In the genomic region with DNA sequence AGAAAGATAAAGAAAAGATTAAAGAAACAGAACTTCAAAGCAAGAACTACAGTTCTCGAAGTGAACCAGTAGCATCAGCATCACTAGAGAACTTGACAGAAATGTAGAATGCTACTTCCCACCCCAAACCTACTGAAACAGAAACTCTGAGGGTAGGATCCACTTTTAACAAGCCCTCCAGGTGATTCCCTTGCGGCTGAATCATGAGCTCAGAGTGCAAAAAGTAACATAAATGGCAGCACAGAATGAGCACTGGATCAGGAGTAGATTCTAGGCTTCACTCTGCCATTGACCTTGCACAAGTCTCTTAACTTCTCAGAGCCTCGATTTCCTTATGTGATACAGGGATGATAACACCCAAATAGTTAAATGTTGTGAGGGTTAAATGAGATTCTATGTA, we compare ENCODE assay signal across 22 cellular contexts. TPM values are rescaled to one million over a fixed set of nuclear protein-coding genes. Genes with fewer than 3 reads are reported as not detected.
DNase-seq lines count a peak whose midpoint lies in the region; ATAC-seq and TF ChIP-seq lines count a peak whose summit lies in the region.
"Had no signal": no experiment of that assay in that cellular context is flagged by ENCODE, and none has a peak within 500 bp of the region (broad histone marks: within the 10 kb centered on the region; RNA-seq: fewer than 3 reads in every experiment).

No MANE protein-coding gene starts in this region.

- peak overlapping the region; percentile 22 for H3K4me2 ChIP-seq in KMS-11
- H3K4me2 ChIP-seq: BLaER1, GM23338 had no signal

- no peak for ATAC-seq in aorta (ENCODE audit: low FRiP score)
- ATAC-seq: gastroesophageal sphincter, GM23338, Right ventricle myocardium inferior had no signal

- CTCF ChIA-PET in activated CD4-positive, alpha-beta memory T cell treated with anti-CD3 and anti-CD28 coated beads for 36 hours (lab: Charles Lee) = interaction anchor here (0.7 to 0.9 kb wide), 2 partner anchors 8 to 283 kb away, joined by 3 read pairs; no protein-coding TSS in a partner anchor
- CTCF ChIA-PET in activated CD4-positive, alpha-beta memory T cell treated with anti-CD3 and anti-CD28 coated beads, Interleukin-2, amount 10 ng/mL, durations not matched to agents 7 days and 5 days (lab: Charles Lee) = interaction anchor here (1.1 to 1.5 kb wide), 2 partner anchors 9 to 51 kb away, joined by 3 read pairs; no protein-coding TSS in a partner anchor

- H3K9me3 Mint-ChIP-seq in activated CD4-positive, alpha-beta memory T cell treated with anti-CD3 and anti-CD28 coated beads for 36 hours = no peaks in the 10 kb centered on the region
- H3K9me3 Mint-ChIP-seq in activated CD4-positive, alpha-beta memory T cell treated with anti-CD3 and anti-CD28 coated beads, Interleukin-2, amount 10 ng/mL, durations not matched to agents 7 days and 5 days = no peaks in the 10 kb centered on the region
- H3K9me3 Mint-ChIP-seq in activated naive CD8-positive, alpha-beta T cell treated with anti-CD3 and anti-CD28 coated beads for 36 hours = peaks cover 1% of the 10 kb centered on the region
- H3K9me3 Mint-ChIP-seq: GM23338 had no signal

- intact Hi-C loops in activated CD4-positive, alpha-beta memory T cell treated with anti-CD3 and anti-CD28 coated beads for 36 hours (cut with micrococcal nuclease) = loop anchor here (1.0 kb wide), 1 partner anchor 8 kb away; no protein-coding TSS in a partner anchor
- intact Hi-C loops in aorta (cut with DNase I) = no loop called here

- H3K27ac Mint-ChIP-seq in activated CD4-positive, alpha-beta memory T cell treated with anti-CD3 and anti-CD28 coated beads for 36 hours = peak overlapping the region; percentile 32
- H3K27ac Mint-ChIP-seq in activated CD4-positive, alpha-beta memory T cell treated with anti-CD3 and anti-CD28 coated beads, Interleukin-2, amount 10 ng/mL, durations not matched to agents 7 days and 5 days = no peak overlapping the region
- peak overlapping the region; percentile 4 for H3K27ac Mint-ChIP-seq in activated naive CD8-positive, alpha-beta T cell treated with anti-CD3 and anti-CD28 coated beads for 36 hours
- H3K27ac Mint-ChIP-seq: GM23338, naive B cell had no signal

- H3K4me3 ChIP-seq in KMS-11 (IDR thresholded peaks at IDR 0.05; ENCODE audit: insufficient read depth, low read depth, low read length) (no peak overlapping the region), aorta (ENCODE audit: low read length in 2 of 2) (no peak overlapping the region)
- H3K4me3 ChIP-seq: BLaER1, esophagus squamous epithelium, gastroesophageal sphincter, GM23338, thyroid gland had no signal

- 86 to 91% methylated on average over 3 of the region's 3 CpGs for WGBS in aorta, 2 donors

- TF ChIP-seq CTCF in GM10266 (IDR thresholded peaks at IDR 0.05; ENCODE audit: control insufficient read depth, insufficient read depth, low read depth, missing control alignments) = no peak
- no peak for TF ChIP-seq CTCF in KMS-11 (conservative IDR thresholded peaks at IDR 0.05; ENCODE audit: low read depth, low read length)

- H3K9ac ChIP-seq in KMS-11 = no peak overlapping the region; the same call in 1 of the 2 replicates
- H3K9ac ChIP-seq: BLaER1 had no signal

- peaks cover 56% of the 10 kb centered on the region for H3K4me1 ChIP-seq in KMS-11 (ENCODE audit: low read depth, poor library complexity, severe bottlenecking)
- no peaks in the 10 kb centered on the region for H3K4me1 ChIP-seq in aorta (ENCODE audit: control insufficient read depth in 1 of 2, insufficient read depth in 2 of 2, low read length in 2 of 2)

- DNase-seq in activated CD4-positive, alpha-beta memory T cell treated with anti-CD3 and anti-CD28 coated beads for 36 hours = peak; percentile 52
- no peak for DNase-seq in activated CD4-positive, alpha-beta memory T cell treated with anti-CD3 and anti-CD28 coated beads, Interleukin-2, amount 10 ng/mL, durations not matched to agents 7 days and 5 days
- peak; percentile 58 for DNase-seq in GM10266 (ENCODE audit: extremely low spot score)
- no peak for DNase-seq in activated naive CD8-positive, alpha-beta T cell treated with anti-CD3 and anti-CD28 coated beads for 36 hours
- DNase-seq in aorta = no peak
- DNase-seq in stimulated activated naive CD4-positive, alpha-beta T cell (lab: John Stamatoyannopoulos, UW) = no peak
- DNase-seq in GM03348 (ENCODE audit: low spot score) = no peak
- DNase-seq: Calu3; effector memory CD4-positive, alpha-beta T cell; esophagus squamous epithelium; mammary epithelial cell; naive B cell; NCI-H1436 treated with DMSO at 0.1 percent for 48 hours; NCI-H2171 treated with DMSO at 0.1 percent for 48 hours; NCI-H526 treated with DMSO at 0.1 percent for 48 hours; SW 1271; thyroid gland had no signal

- no peaks in the 10 kb centered on the region for H4K20me1 ChIP-seq in KMS-11 (ENCODE audit: insufficient read depth)

- POLR2A ChIA-PET in activated CD4-positive, alpha-beta memory T cell treated with anti-CD3 and anti-CD28 coated beads for 36 hours (lab: Charles Lee) = interaction anchor here (0.6 to 1.4 kb wide), 2 partner anchors 8 to 130 kb away, joined by 4 to 6 read pairs; no protein-coding TSS in a partner anchor
- POLR2A ChIA-PET in activated CD4-positive, alpha-beta memory T cell treated with anti-CD3 and anti-CD28 coated beads, Interleukin-2, amount 10 ng/mL, durations not matched to agents 7 days and 5 days (lab: Charles Lee) = interaction anchor here (1.9 kb wide), 1 partner anchor 8 kb away, joined by 12 read pairs; no protein-coding TSS in a partner anchor

- H3K36me3 ChIP-seq in KMS-11 (ENCODE audit: insufficient read depth) = no peaks in the 10 kb centered on the region
- no peaks in the 10 kb centered on the region for H3K36me3 ChIP-seq in aorta (ENCODE audit: control insufficient read depth in 1 of 2, insufficient read depth in 2 of 2, low read length in 1 of 2)
- H3K36me3 ChIP-seq: BLaER1, gastroesophageal sphincter, thyroid gland had no signal

- H3K36me3 Mint-ChIP-seq in activated CD4-positive, alpha-beta memory T cell treated with anti-CD3 and anti-CD28 coated beads for 36 hours = no peaks in the 10 kb centered on the region
- peaks cover 5% of the 10 kb centered on the region for H3K36me3 Mint-ChIP-seq in activated CD4-positive, alpha-beta memory T cell treated with anti-CD3 and anti-CD28 coated beads, Interleukin-2, amount 10 ng/mL, durations not matched to agents 7 days and 5 days (ENCODE audit: low read depth)
- peaks cover 2% of the 10 kb centered on the region for H3K36me3 Mint-ChIP-seq in activated naive CD8-positive, alpha-beta T cell treated with anti-CD3 and anti-CD28 coated beads for 36 hours

- H3K27me3 ChIP-seq in KMS-11 (ENCODE audit: insufficient read depth, low read depth) (no peaks in the 10 kb centered on the region), aorta (ENCODE audit: control insufficient read depth in 1 of 2, insufficient read depth in 2 of 2, low read length in 1 of 2) (no peaks in the 10 kb centered on the region)
- H3K27me3 ChIP-seq: BLaER1, esophagus squamous epithelium, gastroesophageal sphincter, thyroid gland had no signal

- no peak overlapping the region for H2AFZ ChIP-seq in KMS-11 (ENCODE audit: low read depth)
- H2AFZ ChIP-seq: GM23338 had no signal

- peaks cover 60% of the 10 kb centered on the region for H3K4me1 Mint-ChIP-seq in activated CD4-positive, alpha-beta memory T cell treated with anti-CD3 and anti-CD28 coated beads for 36 hours (ENCODE audit: low read depth)
- H3K4me1 Mint-ChIP-seq in activated CD4-positive, alpha-beta memory T cell treated with anti-CD3 and anti-CD28 coated beads, Interleukin-2, amount 10 ng/mL, durations not matched to agents 7 days and 5 days = peaks cover 60% of the 10 kb centered on the region
- H3K4me1 Mint-ChIP-seq in activated naive CD8-positive, alpha-beta T cell treated with anti-CD3 and anti-CD28 coated beads for 36 hours = peaks cover 54% of the 10 kb centered on the region

- no peaks in the 10 kb centered on the region for H3K9me3 ChIP-seq in aorta (ENCODE audit: control insufficient read depth, low read length)
- H3K9me3 ChIP-seq: BLaER1, esophagus squamous epithelium, gastroesophageal sphincter, thyroid gland had no signal

- no peaks in the 10 kb centered on the region for H3K27me3 Mint-ChIP-seq in activated CD4-positive, alpha-beta memory T cell treated with anti-CD3 and anti-CD28 coated beads for 36 hours
- H3K27me3 Mint-ChIP-seq in activated CD4-positive, alpha-beta memory T cell treated with anti-CD3 and anti-CD28 coated beads, Interleukin-2, amount 10 ng/mL, durations not matched to agents 7 days and 5 days = no peaks in the 10 kb centered on the region
- H3K27me3 Mint-ChIP-seq in activated naive CD8-positive, alpha-beta T cell treated with anti-CD3 and anti-CD28 coated beads for 36 hours = no peaks in the 10 kb centered on the region
- H3K27me3 Mint-ChIP-seq: naive B cell had no signal

- H3K27ac ChIP-seq in KMS-11 = peak overlapping the region; percentile 15; the same call in 1 of the 2 replicates
- no peak overlapping the region for H3K27ac ChIP-seq in aorta (ENCODE audit: low read depth in 1 of 2, low read length in 2 of 2)
- H3K27ac ChIP-seq: BLaER1, gastroesophageal sphincter, thyroid gland had no signal

- no peak overlapping the region for H3K4me3 Mint-ChIP-seq in activated CD4-positive, alpha-beta memory T cell treated with anti-CD3 and anti-CD28 coated beads for 36 hours
- H3K4me3 Mint-ChIP-seq in activated CD4-positive, alpha-beta memory T cell treated with anti-CD3 and anti-CD28 coated beads, Interleukin-2, amount 10 ng/mL, durations not matched to agents 7 days and 5 days = no peak overlapping the region
- no peak overlapping the region for H3K4me3 Mint-ChIP-seq in activated naive CD8-positive, alpha-beta T cell treated with anti-CD3 and anti-CD28 coated beads for 36 hours
- H3K4me3 Mint-ChIP-seq: GM23338, naive B cell had no signal

- H3K79me2 ChIP-seq in KMS-11 (ENCODE audit: insufficient read depth, low read depth) = no peaks in the 10 kb centered on the region

RNA-seq across cellular contexts. Expression of a gene that starts 5.8 kb away (rescaled TPM):
- total RNA-seq in activated CD4-positive, alpha-beta memory T cell treated with anti-CD3 and anti-CD28 coated beads for 36 hours = 10 to 100 TPM; 11.1 to 12.7 TPM
- total RNA-seq in activated CD4-positive, alpha-beta memory T cell treated with anti-CD3 and anti-CD28 coated beads, Interleukin-2, amount 10 ng/mL, durations not matched to agents 7 days and 5 days = 10 to 100 TPM; 29.3 to 30.3 TPM
- total RNA-seq in activated naive CD8-positive, alpha-beta T cell treated with anti-CD3 and anti-CD28 coated beads for 36 hours = 1 to 10 TPM; 8.5 to 9.0 TPM
- total RNA-seq in aorta = 10 to 100 TPM; 70.4 to 74.9 TPM
- 10 to 100 TPM; 11.9 to 39.1 TPM for polyA plus RNA-seq in aorta

RNA-seq across cellular contexts. Expression of a gene that starts 6.3 kb away (rescaled TPM):
- total RNA-seq in activated CD4-positive, alpha-beta memory T cell treated with anti-CD3 and anti-CD28 coated beads for 36 hours = under 1 TPM; 0.34 to 0.52 TPM
- total RNA-seq in activated CD4-positive, alpha-beta memory T cell treated with anti-CD3 and anti-CD28 coated beads, Interleukin-2, amount 10 ng/mL, durations not matched to agents 7 days and 5 days = not detected
- total RNA-seq in activated naive CD8-positive, alpha-beta T cell treated with anti-CD3 and anti-CD28 coated beads for 36 hours = under 1 TPM; 0.18 to 0.52 TPM
- total RNA-seq in aorta = 1 to 10 TPM; 2.0 to 2.8 TPM
- 1 to 10 TPM; 1.4 to 7.9 TPM for polyA plus RNA-seq in aorta
- total RNA-seq: GM23338 had no signal

Comparison
In these comparisons a context has a peak if more than half of its experiments do, and no peak if none do; other contexts are left out.
1. DNase-seq: peak in activated CD4-positive, alpha-beta memory T cell treated with anti-CD3 and anti-CD28 coated beads for 36 hours (single experiment) and GM10266 (single experiment); none in activated CD4-positive, alpha-beta memory T cell treated with anti-CD3 and anti-CD28 coated beads, Interleukin-2, amount 10 ng/mL, durations not matched to agents 7 days and 5 days (single experiment), activated naive CD8-positive, alpha-beta T cell treated with anti-CD3 and anti-CD28 coated beads for 36 hours (single experiment), aorta (0 of 2), stimulated activated naive CD4-positive, alpha-beta T cell (0 of 6) and GM03348 (single experiment).